In genomic region chr15:29670945-29671307, GRCh38 we compare ENCODE assay signal across 12 cellular contexts.
DNase-seq lines count a peak whose midpoint lies in the region; ATAC-seq and TF ChIP-seq lines count a peak whose summit lies in the region.
"Had no signal": no experiment of that assay in that cellular context is flagged by ENCODE, and none has a peak within 500 bp of the region (broad histone marks: within the 10 kb centered on the region; RNA-seq: fewer than 3 reads in every experiment).

No MANE protein-coding gene starts in this region.

- peaks cover 0 to 4% (median 0%) of the 10 kb centered on the region in 3 donors for H3K36me3 Mint-ChIP-seq in naive thymus-derived CD8-positive, alpha-beta T cell
- H3K36me3 Mint-ChIP-seq: CD4-positive, CD25-positive, alpha-beta regulatory T cell had no signal

- H3K9me2 ChIP-seq in OCI-LY7 (ENCODE audit: insufficient read depth, low read length) = no peaks in the 10 kb centered on the region

- peaks cover 29% of the 10 kb centered on the region for H3K4me1 ChIP-seq in BLaER1
- H3K4me1 ChIP-seq in Panc1 (ENCODE audit: control insufficient read depth, insufficient read depth, low read length) = peaks cover 15% of the 10 kb centered on the region
- no peaks in the 10 kb centered on the region for H3K4me1 ChIP-seq in OCI-LY7 (ENCODE audit: insufficient read depth, low read length, poor library complexity, severe bottlenecking)

- peak overlapping the region; percentile 61 for H3K4me2 ChIP-seq in BLaER1
- H3K4me2 ChIP-seq in OCI-LY7 (ENCODE audit: low read length) = no peak overlapping the region

- TF ChIP-seq CTCF in Panc1 (IDR thresholded peaks at IDR 0.05) = no peak
- TF ChIP-seq CTCF in OCI-LY7 (conservative IDR thresholded peaks at IDR 0.05; ENCODE audit: low read length) = no peak

- H3K27ac Mint-ChIP-seq in naive thymus-derived CD8-positive, alpha-beta T cell = no peak overlapping the region
- H3K27ac Mint-ChIP-seq: activated B cell treated with CpG ODN at 0.5 μM for 24 hours; CD4-positive, CD25-positive, alpha-beta regulatory T cell had no signal

- H3K27me3 ChIP-seq in BLaER1 (0 out of 2 replicates have a peak, but pooled peaks cover 4% of the 10 kb centered on the region), Panc1 (ENCODE audit: control insufficient read depth, insufficient read depth, low read length) (no peaks in the 10 kb centered on the region)

- POLR2A ChIA-PET in Panc1 (lab: Charles Lee) = no interaction called here
- POLR2A ChIA-PET in OCI-LY7 (lab: Charles Lee) = no interaction called here
- POLR2A ChIA-PET in naive thymus-derived CD8-positive, alpha-beta T cell (lab: Charles Lee) = no interaction called here

- H3K9me3 Mint-ChIP-seq in naive thymus-derived CD8-positive, alpha-beta T cell = no peaks in the 10 kb centered on the region
- H3K9me3 Mint-ChIP-seq: activated B cell treated with CpG ODN at 0.5 μM for 24 hours had no signal

- no peak overlapping the region for H2AFZ ChIP-seq in OCI-LY7 (ENCODE audit: low read length)

- CTCF ChIA-PET in Panc1 (lab: Charles Lee) (no interaction called here), OCI-LY7 (lab: Charles Lee; ENCODE audit: unreplicated experiment) (no interaction called here)

- no peak overlapping the region for H3K4me3 Mint-ChIP-seq in naive thymus-derived CD8-positive, alpha-beta T cell
- H3K4me3 Mint-ChIP-seq: activated B cell treated with CpG ODN at 0.5 μM for 24 hours; CD4-positive, CD25-positive, alpha-beta regulatory T cell had no signal

- peak; percentile 51 for ATAC-seq in Panc1
- ATAC-seq in naive thymus-derived CD8-positive, alpha-beta T cell = no peak
- ATAC-seq in HG03108 (IDR thresholded peaks at IDR 0.05; ENCODE audit: unreplicated experiment) = no peak

- no peak overlapping the region for H3K4me3 ChIP-seq in BLaER1
- 0 out of 4 replicates have a peak overlapping the region, but pooled peaks of 1 of the 2 experiments have one; percentile 11 for H3K4me3 ChIP-seq in Panc1 (ENCODE audit: low read depth in 2 of 2, low read length in 2 of 2)
- H3K4me3 ChIP-seq in OCI-LY7 (ENCODE audit: low read depth, low read length, poor library complexity, severe bottlenecking) = no peak overlapping the region

- in situ Hi-C loops in Panc1 (cut with HindIII; ENCODE audit: low pct_unique_long_range_greater_than_20kb, low sequenced_read_pairs) = no loop called here

- intact Hi-C loops in Panc1 (cut with micrococcal nuclease; ENCODE audit: unreplicated experiment) (no loop called here), OCI-LY7 (cut with micrococcal nuclease; ENCODE audit: unreplicated experiment) (no loop called here)

- H3K79me2 ChIP-seq in OCI-LY7 (ENCODE audit: insufficient read depth, low read depth, low read length) = no peaks in the 10 kb centered on the region

- peak; percentile 47 for DNase-seq in Panc1 (ENCODE audit: low read depth, low spot score)
- DNase-seq in epithelial cell of prostate (ENCODE audit: low read depth, low spot score) = peak; percentile 73
- peak; percentile 73 for DNase-seq in myocyte (ENCODE audit: low read depth)
- no peak for DNase-seq in OCI-LY7 (ENCODE audit: low spot score)
- DNase-seq in NCI-H1105 (lab: John Stamatoyannopoulos, UW) = no peak
- DNase-seq in naive thymus-derived CD8-positive, alpha-beta T cell = no peak
- DNase-seq: activated B cell treated with CpG ODN at 0.5 μM for 24 hours; activated naive CD4-positive, alpha-beta T cell treated with anti-CD3 and anti-CD28 coated beads, Interleukin-2, amount 50 U/mL, for 16 hours; CD4-positive, CD25-positive, alpha-beta regulatory T cell; NCI-H774 had no signal

- H3K27ac ChIP-seq in BLaER1 (no peak overlapping the region), Panc1 (ENCODE audit: low read length) (no peak overlapping the region), epithelial cell of prostate (peak overlapping the region; percentile 29), OCI-LY7 (ENCODE audit: low read depth, low read length, poor library complexity, severe bottlenecking) (no peak overlapping the region)

- BruUV-seq in Panc1 (replicated peaks; lab: Mats Ljungman, UMichigan) (no TSS peak), OCI-LY7 (replicated peaks; lab: Mats Ljungman, UMichigan) (no TSS peak)

- H3K9me3 ChIP-seq in BLaER1 (no peaks in the 10 kb centered on the region), Panc1 (ENCODE audit: control insufficient read depth, insufficient read depth, low read depth, low read length) (no peaks in the 10 kb centered on the region), OCI-LY7 (ENCODE audit: low read length) (no peaks in the 10 kb centered on the region)

- H3K27me3 Mint-ChIP-seq in naive thymus-derived CD8-positive, alpha-beta T cell = peaks cover 15 to 39% (median 34%) of the 10 kb centered on the region in 5 donors

- H4K20me1 ChIP-seq in BLaER1 (peaks cover 5% of the 10 kb centered on the region; the same call in 1 of the 2 replicates), OCI-LY7 (ENCODE audit: insufficient read depth, low read length) (no peaks in the 10 kb centered on the region)

- no peak overlapping the region for H3K9ac ChIP-seq in BLaER1

- H3K4me1 Mint-ChIP-seq in naive thymus-derived CD8-positive, alpha-beta T cell = peaks cover 0 to 3% (median 1%) of the 10 kb centered on the region in 4 donors
- H3K4me1 Mint-ChIP-seq: activated B cell treated with CpG ODN at 0.5 μM for 24 hours had no signal

- H3K36me3 ChIP-seq in BLaER1 (no peaks in the 10 kb centered on the region), Panc1 (ENCODE audit: control insufficient read depth, insufficient read depth, low read length) (no peaks in the 10 kb centered on the region), OCI-LY7 (ENCODE audit: insufficient read depth, low read length) (no peaks in the 10 kb centered on the region)

Comparison
In these comparisons a context has a peak if more than half of its experiments do, and no peak if none do; other contexts are left out.
1. DNase-seq: peak in Panc1 (single experiment), epithelial cell of prostate (single experiment) and myocyte (single experiment); none in OCI-LY7 (single experiment), NCI-H1105 (single experiment) and naive thymus-derived CD8-positive, alpha-beta T cell (0 of 10).